In genomic region chr16:11913425-11914079, GRCh38 we compare ENCODE assay signal across 8 cellular contexts. TPM values are rescaled to one million over a fixed set of nuclear protein-coding genes. Genes with fewer than 3 reads are reported as not detected.
DNase-seq lines count a peak whose midpoint lies in the region; ATAC-seq, FAIRE-seq and TF ChIP-seq lines count a peak whose summit lies in the region.

No MANE protein-coding gene starts in this region.

- intact Hi-C loops in Calu3 (cut with micrococcal nuclease; ENCODE audit: unreplicated experiment): loop anchor here (5.0 kb wide), 1 partner anchor 46 kb away; no protein-coding TSS in a partner anchor
- intact Hi-C loops in naive thymus-derived CD4-positive, alpha-beta T cell (cut with micrococcal nuclease): loop anchor here in 1 of 2 donors (1.0 to 10.0 kb wide), 3 partner anchors 7 to 349 kb away; no protein-coding TSS in a partner anchor
- intact Hi-C loops in left colon (cut with DNase I, micrococcal nuclease): loop anchor here in 1 of 2 donors (10.0 kb wide), 1 partner anchor 61 kb away; the partner anchor contains the start of gene SNX29

- peak overlapping the region; percentile 70 for H3K4me3 ChIP-seq in OCI-LY1 (ENCODE audit: low read depth, low read length, poor library complexity, severe bottlenecking)
- peak overlapping the region; percentile 74 for H3K4me3 ChIP-seq in naive thymus-derived CD4-positive, alpha-beta T cell (ENCODE audit: low read length)

- H3K79me2 ChIP-seq in OCI-LY1 (ENCODE audit: insufficient read depth, low read length): peaks cover 68% of the 10 kb centered on the region

- peaks cover 21% of the 10 kb centered on the region for H3K36me3 ChIP-seq in OCI-LY1 (ENCODE audit: insufficient read depth, low read length)
- H3K36me3 ChIP-seq in naive thymus-derived CD4-positive, alpha-beta T cell (ENCODE audit: control insufficient read depth in 2 of 3, insufficient read depth in 3 of 3, low read length in 3 of 3): peaks cover 0 to 3% (median 0%) of the 10 kb centered on the region in 3 experiments

- no peaks in the 10 kb centered on the region for H3K9me2 ChIP-seq in OCI-LY1 (ENCODE audit: low read depth, low read length)

- peak overlapping the region; percentile 76 for H3K27ac Mint-ChIP-seq in Calu3 (ENCODE audit: unreplicated experiment)
- peak overlapping the region; percentile 82 to 98 (median 94) for H3K27ac Mint-ChIP-seq in naive thymus-derived CD4-positive, alpha-beta T cell

- peaks cover 57% of the 10 kb centered on the region for H3K36me3 Mint-ChIP-seq in Calu3 (ENCODE audit: insufficient read depth, unreplicated experiment)
- H3K36me3 Mint-ChIP-seq in naive thymus-derived CD4-positive, alpha-beta T cell: peaks cover 0 to 11% (median 0%) of the 10 kb centered on the region in 5 donors

- no peaks in the 10 kb centered on the region for H3K9me3 ChIP-seq in OCI-LY1 (ENCODE audit: low read length)
- no peaks in the 10 kb centered on the region for H3K9me3 ChIP-seq in naive thymus-derived CD4-positive, alpha-beta T cell (ENCODE audit: control insufficient read depth in 2 of 3, low read length in 3 of 3)

- H3F3A ChIP-seq in OCI-LY1 (ENCODE audit: insufficient read depth, low read length): no peaks in the 10 kb centered on the region

- no peaks in the 10 kb centered on the region for H4K20me1 ChIP-seq in OCI-LY1 (ENCODE audit: insufficient read depth, low read length)

- TF ChIP-seq CTCF in Calu3 (IDR thresholded peaks at IDR 0.05; ENCODE audit: unreplicated experiment) (no peak), OCI-LY1 (IDR thresholded peaks at IDR 0.05; ENCODE audit: low read length) (no peak)

- peak; percentile 31 for ATAC-seq in naive thymus-derived CD4-positive, alpha-beta T cell
- ATAC-seq in left colon: no peak
- ATAC-seq in GM18502 (IDR thresholded peaks at IDR 0.05; ENCODE audit: poor library complexity, unreplicated experiment): no peak

- H3K27me3 ChIP-seq in OCI-LY1 (ENCODE audit: insufficient read depth, low read length): no peaks in the 10 kb centered on the region
- no peaks in the 10 kb centered on the region for H3K27me3 ChIP-seq in naive thymus-derived CD4-positive, alpha-beta T cell (ENCODE audit: control insufficient read depth in 2 of 2, insufficient read depth in 2 of 2, low read length in 2 of 2)

- peak overlapping the region; percentile 41 for H3K27ac ChIP-seq in OCI-LY1 (ENCODE audit: low read depth, low read length, poor library complexity, severe bottlenecking)
- peak overlapping the region; percentile 87 for H3K27ac ChIP-seq in naive thymus-derived CD4-positive, alpha-beta T cell (ENCODE audit: low read depth, low read length)

- no peak overlapping the region for H2AFZ ChIP-seq in OCI-LY1 (ENCODE audit: low read length)

- POLR2A ChIA-PET in naive thymus-derived CD4-positive, alpha-beta T cell (lab: Charles Lee): interaction anchor here (0.6 to 3.4 kb wide), 8 partner anchors 9 to 95 kb away, joined by 3 to 10 read pairs (median 4); partner anchors contain the start of genes RSL1D1 and SNX29

- peaks cover 54% of the 10 kb centered on the region for H3K4me1 ChIP-seq in OCI-LY1 (ENCODE audit: insufficient read depth, low read length, severe bottlenecking)
- H3K4me1 ChIP-seq in naive thymus-derived CD4-positive, alpha-beta T cell (ENCODE audit: control insufficient read depth in 2 of 2, insufficient read depth in 2 of 2, low read length in 2 of 2): peaks cover 17 to 36% of the 10 kb centered on the region in 2 donors

- FAIRE-seq in urothelium cell line (lab: Jason Lieb, UNC): no peak

- BruUV-seq in Calu3 (replicated peaks; lab: Mats Ljungman, UMichigan): TSS peak; percentile 34

- H3K9me3 Mint-ChIP-seq in Calu3 (ENCODE audit: low read depth, unreplicated experiment): no peaks in the 10 kb centered on the region
- peaks cover 0 to 8% (median 0%) of the 10 kb centered on the region in 11 donors for H3K9me3 Mint-ChIP-seq in naive thymus-derived CD4-positive, alpha-beta T cell

- CTCF ChIA-PET in Calu3 (lab: Charles Lee): interaction anchor here (0.6 to 1.7 kb wide), 2 partner anchors 29 to 154 kb away, joined by 4 read pairs; no protein-coding TSS in a partner anchor
- CTCF ChIA-PET in naive thymus-derived CD4-positive, alpha-beta T cell (lab: Charles Lee): no interaction called here

- H3K4me2 ChIP-seq in OCI-LY1 (ENCODE audit: low read length): peak overlapping the region; percentile 97

- DNase-seq in Calu3 (peak; percentile 12), anterior cingulate cortex (lab: John Stamatoyannopoulos, UW) (no peak), left colon (no peak), urothelium cell line (ENCODE audit: low spot score) (no peak)
- peak; percentile 80 for DNase-seq in central memory CD4-positive, alpha-beta T cell
- peak in 7 of 9 donors; percentile 49 to 79 (median 72) for DNase-seq in naive thymus-derived CD4-positive, alpha-beta T cell

- H3K27me3 Mint-ChIP-seq in Calu3 (ENCODE audit: unreplicated experiment): no peaks in the 10 kb centered on the region
- peaks cover 0 to 3% (median 0%) of the 10 kb centered on the region in 5 donors for H3K27me3 Mint-ChIP-seq in naive thymus-derived CD4-positive, alpha-beta T cell

- peak overlapping the region; percentile 86 for H3K9ac ChIP-seq in OCI-LY1 (ENCODE audit: low read length)

- H3K4me1 Mint-ChIP-seq in Calu3 (ENCODE audit: low read depth, unreplicated experiment): peaks cover 44% of the 10 kb centered on the region
- H3K4me1 Mint-ChIP-seq in naive thymus-derived CD4-positive, alpha-beta T cell: peaks cover 32 to 59% (median 53%) of the 10 kb centered on the region in 7 donors

- peak overlapping the region; percentile 81 for H3K4me3 Mint-ChIP-seq in Calu3 (ENCODE audit: low read depth, unreplicated experiment)
- H3K4me3 Mint-ChIP-seq in naive thymus-derived CD4-positive, alpha-beta T cell: peak overlapping the region; percentile 84 to 99 (median 96)

RNA-seq across cellular contexts. Expression of gene GSPT1, which starts 2.2 kb away (rescaled TPM):
- total RNA-seq in Calu3 (2022): 221 and 223 TPM in 2 replicates
- total RNA-seq in naive thymus-derived CD4-positive, alpha-beta T cell: 100 to 1,000 TPM in 3 of 5 experiments, 10 to 100 TPM in 2; 92.8 to 148 (median 101) TPM
- 10 to 100 TPM; 71.0 to 92.7 TPM for polyA plus RNA-seq in naive thymus-derived CD4-positive, alpha-beta T cell
- total RNA-seq in left colon: 100 to 1,000 TPM; 105 to 121 TPM

RNA-seq across cellular contexts. Expression of gene NPIPB2, which starts 28.3 kb away (rescaled TPM):
- total RNA-seq in Calu3 (2022) (16.2 and 21.3 TPM in 2 replicates), left colon (10 to 100 TPM; 13.0 to 15.1 TPM)
- total RNA-seq in naive thymus-derived CD4-positive, alpha-beta T cell: 10 to 100 TPM; 13.7 to 31.0 (median 19.1) TPM
- 1 to 10 TPM; 2.2 to 3.2 TPM for polyA plus RNA-seq in naive thymus-derived CD4-positive, alpha-beta T cell

RNA-seq across cellular contexts. Expression of gene TNFRSF17, which starts 51.5 kb away (rescaled TPM):
- total RNA-seq in Calu3 (2022): not detected in 2 replicates
- total RNA-seq in naive thymus-derived CD4-positive, alpha-beta T cell: 1 to 10 TPM in 2 of 5 experiments, not detected in 3; 1.2 to 1.8 TPM
- not detected for polyA plus RNA-seq in naive thymus-derived CD4-positive, alpha-beta T cell
- 1 to 10 TPM in 1 of 2 donors, under 1 TPM in 1; 0.70 to 5.0 TPM for total RNA-seq in left colon

Comparison
In these comparisons a context has a peak if more than half of its experiments do, and no peak if none do; other contexts are left out.
1. DNase-seq: peak in Calu3 (single experiment), central memory CD4-positive, alpha-beta T cell (single experiment) and naive thymus-derived CD4-positive, alpha-beta T cell (7 of 9); none in anterior cingulate cortex (0 of 58), left colon (0 of 2) and urothelium cell line (single experiment).